In genomic region chr3:30672959-30673358, GRCh38 we compare ENCODE assay signal across 10 cellular contexts.
DNase-seq lines count a peak whose midpoint lies in the region; ATAC-seq and TF ChIP-seq lines count a peak whose summit lies in the region.
"Had no signal": no experiment of that assay in that cellular context is flagged by ENCODE, and none has a peak within 500 bp of the region (broad histone marks: within the 10 kb centered on the region; RNA-seq: fewer than 3 reads in every experiment).

No MANE protein-coding gene starts in this region.

- dilution Hi-C loops in mammary epithelial cell (cut with HindIII; ENCODE audit: low sequenced_read_pairs), result no loop called here

- 91% methylated on average over 4 of the region's 4 CpGs for WGBS in mammary epithelial cell (ENCODE audit: low coverage, missing lambda C conversion rate)
- 83 to 92% methylated on average over 4 of the region's 4 CpGs for WGBS in thyroid gland, 2 donors

- TF ChIP-seq CTCF in HL-60 (IDR thresholded peaks at IDR 0.05; ENCODE audit: insufficient read depth, low read length) (no peak), mammary epithelial cell (conservative IDR thresholded peaks at IDR 0.05 in 1 of 2, IDR thresholded peaks at IDR 0.05 in 1 of 2; ENCODE audit: extremely low read depth in 1 of 2, insufficient read depth in 1 of 2, low read depth in 1 of 2, low read length in 2 of 2) (no peak), thyroid gland (IDR thresholded peaks at IDR 0.05) (no peak)

- in situ Hi-C loops in mammary epithelial cell (cut with MboI; ENCODE audit: low sequenced_read_pairs in 2 of 2), result no loop called here

- peak overlapping the region; percentile 93 for H3K27ac Mint-ChIP-seq in memory B cell

- H3K4me1 ChIP-seq in ACC112 (ENCODE audit: control insufficient read depth, insufficient read depth, low read length, unreplicated experiment), result peaks cover 27% of the 10 kb centered on the region
- no peaks in the 10 kb centered on the region for H3K4me1 ChIP-seq in mammary epithelial cell (ENCODE audit: insufficient read depth, low read length)
- peaks cover 7 to 12% of the 10 kb centered on the region in 2 donors for H3K4me1 ChIP-seq in thyroid gland

- TF ChIP-seq POLR2A in thyroid gland (IDR thresholded peaks at IDR 0.05), result no peak

- H4K20me1 ChIP-seq in mammary epithelial cell (ENCODE audit: insufficient read depth, low read length), result peaks cover 3% of the 10 kb centered on the region

- no peak overlapping the region for H3K4me2 ChIP-seq in mammary epithelial cell (ENCODE audit: insufficient read depth, low read depth, low read length)

- H3K9ac ChIP-seq in mammary epithelial cell (ENCODE audit: insufficient read depth, low read length), result no peak overlapping the region

- DNase-seq in HL-60 (ENCODE audit: low read depth in 1 of 2, low spot score in 1 of 2) (no peak), dermis blood vessel endothelial cell (peak; percentile 66), memory B cell (ENCODE audit: low spot score in 2 of 2) (no peak), head of caudate nucleus (no peak), mammary epithelial cell (no peak), thyroid gland (no peak)
- DNase-seq: NCI-H510A had no signal

- no peak overlapping the region for H2AFZ ChIP-seq in ACC112 (ENCODE audit: low read length, unreplicated experiment)
- no peak overlapping the region for H2AFZ ChIP-seq in mammary epithelial cell (ENCODE audit: low read depth, low read length)

- H3K4me3 Mint-ChIP-seq in memory B cell, result no peak overlapping the region

- peaks cover 77% of the 10 kb centered on the region for H3K36me3 Mint-ChIP-seq in memory B cell

- ATAC-seq in memory B cell (ENCODE audit: low read depth) (no peak), HG03442 (IDR thresholded peaks at IDR 0.05; ENCODE audit: unreplicated experiment) (no peak)

- no TSS peak for BruUV-seq in mammary epithelial cell (replicated peaks; lab: Mats Ljungman, UMichigan)

- H3K9me3 Mint-ChIP-seq in memory B cell, result peaks cover 4% of the 10 kb centered on the region

- no peak overlapping the region for H3K4me3 ChIP-seq in ACC112 (ENCODE audit: low read depth, low read length)
- H3K4me3 ChIP-seq in HL-60 (replicated peaks; ENCODE audit: insufficient read depth, low read length), result no peak overlapping the region
- no peak overlapping the region for H3K4me3 ChIP-seq in mammary epithelial cell (replicated peaks in 1 of 3; ENCODE audit: insufficient read depth in 1 of 3, low read depth in 2 of 3, low read length in 3 of 3)
- H3K4me3 ChIP-seq in thyroid gland (replicated peaks in 1 of 3), result no peak overlapping the region
- H3K4me3 ChIP-seq: skin epidermis had no signal

- CTCF ChIA-PET in mammary epithelial cell (lab: Charles Lee; ENCODE audit: low non-redundant PET), result no interaction called here

- H3K4me1 Mint-ChIP-seq in memory B cell, result peaks cover 53% of the 10 kb centered on the region

- no peaks in the 10 kb centered on the region for H3K27me3 Mint-ChIP-seq in memory B cell

- H3K27ac ChIP-seq in ACC112 (ENCODE audit: low read depth, low read length) (peak overlapping the region; percentile 73), HL-60 (replicated peaks) (peak overlapping the region; percentile 29), mammary epithelial cell (ENCODE audit: insufficient read depth, low read depth, low read length) (no peak overlapping the region), thyroid gland (no peak overlapping the region)

- H3K9me3 ChIP-seq in mammary epithelial cell (replicated peaks; ENCODE audit: insufficient read depth, low read length), result no peaks in the 10 kb centered on the region
- no peaks in the 10 kb centered on the region for H3K9me3 ChIP-seq in thyroid gland

- H3K36me3 ChIP-seq in ACC112 (ENCODE audit: insufficient read depth, low read length) (peaks cover 92% of the 10 kb centered on the region), mammary epithelial cell (ENCODE audit: insufficient read depth, low read length) (peaks cover 92% of the 10 kb centered on the region), thyroid gland (peaks cover 24 to 26% of the 10 kb centered on the region in 2 donors)

- no peaks in the 10 kb centered on the region for H3K27me3 ChIP-seq in ACC112 (ENCODE audit: insufficient read depth, low read length)
- H3K27me3 ChIP-seq in HL-60 (ENCODE audit: insufficient read depth, poor library complexity, severe bottlenecking), result no peaks in the 10 kb centered on the region
- H3K27me3 ChIP-seq in mammary epithelial cell (ENCODE audit: insufficient read depth, low read length), result no peaks in the 10 kb centered on the region
- no peaks in the 10 kb centered on the region for H3K27me3 ChIP-seq in thyroid gland

- intact Hi-C loops in head of caudate nucleus (cut with DNase I) (no loop called here), mammary epithelial cell (cut with micrococcal nuclease) (no loop called here), thyroid gland (cut with DNase I) (no loop called here)

- H3K79me2 ChIP-seq in ACC112 (ENCODE audit: control insufficient read depth, insufficient read depth, low read length, unreplicated experiment), result peaks cover 82% of the 10 kb centered on the region
- H3K79me2 ChIP-seq in mammary epithelial cell (ENCODE audit: insufficient read depth, low read length), result peaks cover 98% of the 10 kb centered on the region

Comparison
In these comparisons a context has a peak if more than half of its experiments do, and no peak if none do; other contexts are left out.
1. H3K27ac ChIP-seq: peak in ACC112 (single experiment) and HL-60 (single experiment); none in mammary epithelial cell (single experiment) and thyroid gland (0 of 3).